ENCODE assay signal across 24 cellular contexts in the genomic region with DNA sequence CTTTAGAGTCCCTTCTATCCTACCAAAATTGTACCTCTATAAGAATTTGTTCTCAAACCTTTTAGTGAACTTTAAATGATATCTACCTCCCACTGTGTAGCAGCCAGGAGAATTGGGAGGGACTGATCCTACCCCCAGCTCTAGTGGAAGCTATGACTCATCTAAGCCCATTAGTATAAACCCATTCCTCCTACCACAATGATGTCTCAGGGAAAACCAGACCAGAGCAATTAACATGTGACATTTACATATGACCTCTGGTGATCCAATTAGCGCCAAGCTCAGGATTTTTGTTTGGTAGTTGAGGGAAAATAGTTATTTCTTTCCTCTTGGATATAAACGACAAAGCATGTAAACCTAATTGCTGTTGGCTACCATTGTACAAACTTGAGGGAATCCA.
"Had no signal": no experiment of that assay in that cellular context is flagged by ENCODE, and none has a peak within 500 bp of the region (broad histone marks: within the 10 kb centered on the region; RNA-seq: fewer than 3 reads in every experiment).

No MANE protein-coding gene starts in this region.

- H3K9me3 Mint-ChIP-seq: activated B cell treated with CpG ODN at 0.5 μM for 24 hours; activated CD8-positive, alpha-beta T cell treated with anti-CD3 and anti-CD28 coated beads for 36 hours; activated T-cell treated with anti-CD3 and anti-CD28 coated beads, Interleukin-2, amount 50 U/mL, for 4 hours; activated T-helper 17 cell treated with anti-CD3 and anti-CD28 coated beads, Interleukin-2, amount 50 U/mL, for 72 hours; naive thymus-derived CD8-positive, alpha-beta T cell had no signal

- H3K4me1 Mint-ChIP-seq: activated B cell treated with CpG ODN at 0.5 μM for 24 hours; activated T-helper 17 cell treated with anti-CD3 and anti-CD28 coated beads, Interleukin-2, amount 50 U/mL, for 72 hours; naive thymus-derived CD8-positive, alpha-beta T cell had no signal

- H3K27me3 ChIP-seq: body of pancreas had no signal

- H3K36me3 ChIP-seq: gastrocnemius medialis, thoracic aorta had no signal

- H3K4me1 ChIP-seq: body of pancreas, gastrocnemius medialis had no signal

- H3K27ac Mint-ChIP-seq: activated B cell treated with CpG ODN at 0.5 μM for 24 hours; activated CD8-positive, alpha-beta T cell treated with anti-CD3 and anti-CD28 coated beads for 36 hours; activated T-helper 17 cell treated with anti-CD3 and anti-CD28 coated beads, Interleukin-2, amount 50 U/mL, for 72 hours; naive thymus-derived CD8-positive, alpha-beta T cell had no signal

- H3K36me3 Mint-ChIP-seq: naive thymus-derived CD8-positive, alpha-beta T cell had no signal

- H3K27me3 Mint-ChIP-seq: activated CD8-positive, alpha-beta T cell treated with anti-CD3 and anti-CD28 coated beads for 36 hours had no signal

- H3K9me3 ChIP-seq: body of pancreas, gastrocnemius medialis, thoracic aorta had no signal

- DNase-seq: activated B cell treated with CpG ODN at 0.5 μM for 24 hours; activated CD4-positive, alpha-beta T cell treated with anti-CD3 and anti-CD28 coated beads, Interleukin-2, amount 50 U/mL, for 1 hour; activated CD8-positive, alpha-beta T cell treated with anti-CD3 and anti-CD28 coated beads for 36 hours; activated gamma-delta T cell treated with Interleukin-2 at 50 U/mL for 16 hours; activated naive CD4-positive, alpha-beta T cell treated with anti-CD3 and anti-CD28 coated beads, Interleukin-2, amount 50 U/mL, for 16 hours; activated T-cell treated with anti-CD3 and anti-CD28 coated beads, Interleukin-2, amount 50 U/mL, for 4 hours; anterior cingulate cortex; body of pancreas; dermis blood vessel endothelial cell; effector CD4-positive, alpha-beta T cell; gastrocnemius medialis; glutamatergic neuron; islet precursor cell; left cardiac atrium; mammary epithelial cell; naive thymus-derived CD8-positive, alpha-beta T cell; right cardiac atrium; stimulated activated CD4-positive, alpha-beta T cell treated with anti-CD3 and anti-CD28 coated beads, Interleukin-15, amount 100 ng/mL, for 24 hours; stimulated activated CD4-positive, alpha-beta T cell treated with anti-CD3 and anti-CD28 coated beads, Interleukin-2, amount 100 ng/mL, for 24 hours; stimulated activated naive CD4-positive, alpha-beta T cell; T-helper 2 cell; trophoblast cell had no signal

- H3K27ac ChIP-seq: body of pancreas, gastrocnemius medialis, thoracic aorta had no signal

- H3K4me3 Mint-ChIP-seq: activated B cell treated with CpG ODN at 0.5 μM for 24 hours; activated CD8-positive, alpha-beta T cell treated with anti-CD3 and anti-CD28 coated beads for 36 hours; activated T-cell treated with anti-CD3 and anti-CD28 coated beads, Interleukin-2, amount 50 U/mL, for 4 hours; activated T-helper 17 cell treated with anti-CD3 and anti-CD28 coated beads, Interleukin-2, amount 50 U/mL, for 72 hours; naive thymus-derived CD8-positive, alpha-beta T cell had no signal

- H3K4me3 ChIP-seq: body of pancreas, gastrocnemius medialis, thoracic aorta had no signal

- ATAC-seq: activated CD8-positive, alpha-beta T cell treated with anti-CD3 and anti-CD28 coated beads for 36 hours; activated T-cell treated with anti-CD3 and anti-CD28 coated beads, Interleukin-2, amount 50 U/mL, for 4 hours; activated T-helper 17 cell treated with anti-CD3 and anti-CD28 coated beads, Interleukin-2, amount 50 U/mL, for 72 hours; body of pancreas; gastrocnemius medialis; left cardiac atrium; naive thymus-derived CD8-positive, alpha-beta T cell; right cardiac atrium had no signal
